ENCODE assay signal across 1 cellular context in genomic region chr17:65783845-65784334, GRCh38.
TF ChIP-seq lines count a peak whose summit lies in the region.

No MANE protein-coding gene starts in this region.

TF ChIP-seq in HepG2, 621 proteins besides CTCF, POLR2A, EP300 and RAD21 (continued from another document and continues in another):
- no peak for TF ChIP-seq ZNF275 (CRISPR knock-in tag; IDR thresholded peaks at IDR 0.05; ENCODE audit: borderline replicate concordance)
- TF ChIP-seq NFE2L2 (IDR thresholded peaks at IDR 0.05; ENCODE audit: low read length) = peak; percentile 42; the same call in 1 of the 2 replicates
- no peak for TF ChIP-seq ZFP37 (CRISPR knock-in tag; IDR thresholded peaks at IDR 0.05; ENCODE audit: borderline replicate concordance)
- no peak for TF ChIP-seq MBD4 (IDR thresholded peaks at IDR 0.05; ENCODE audit: borderline replicate concordance, low read length)
- no peak for TF ChIP-seq ZNF274 (CRISPR knock-in tag; IDR thresholded peaks at IDR 0.05)
- TF ChIP-seq POLR2G (IDR thresholded peaks at IDR 0.05; ENCODE audit: low read depth, low read length) = no peak
- peak; percentile 18; the same call in 1 of the 2 replicates for TF ChIP-seq AHDC1 (CRISPR knock-in tag; IDR thresholded peaks at IDR 0.05; ENCODE audit: borderline replicate concordance)
- no peak for TF ChIP-seq ZNF276 (CRISPR knock-in tag; IDR thresholded peaks at IDR 0.05; ENCODE audit: low read depth)
- no peak for TF ChIP-seq ZNF607 (CRISPR knock-in tag; IDR thresholded peaks at IDR 0.05; ENCODE audit: borderline replicate concordance)
- no peak for TF ChIP-seq E2F1 (CRISPR knock-in tag; IDR thresholded peaks at IDR 0.05)
- no peak for TF ChIP-seq KDM2A (CRISPR knock-in tag; IDR thresholded peaks at IDR 0.05; ENCODE audit: borderline replicate concordance, low read depth)
- no peak for TF ChIP-seq ZFP62 (CRISPR knock-in tag; IDR thresholded peaks at IDR 0.05)
- TF ChIP-seq HNF4G (IDR thresholded peaks at IDR 0.05; ENCODE audit: borderline replicate concordance, low read depth, low read length) = no peak
- no peak for TF ChIP-seq HNF4G (CRISPR knock-in tag; IDR thresholded peaks at IDR 0.05; ENCODE audit: borderline replicate concordance, low read depth)
- TF ChIP-seq XRCC5 (optimal IDR thresholded peaks at IDR 0.05; ENCODE audit: low read length) = no peak
- TF ChIP-seq LBX2 (CRISPR knock-in tag; IDR thresholded peaks at IDR 0.05; ENCODE audit: borderline replicate concordance) = no peak
- no peak for TF ChIP-seq TIGD3 (CRISPR knock-in tag; IDR thresholded peaks at IDR 0.05; ENCODE audit: borderline replicate concordance)
- TF ChIP-seq ZNF138 (CRISPR knock-in tag; IDR thresholded peaks at IDR 0.05; ENCODE audit: low read depth) = no peak
- TF ChIP-seq ZNF260 (CRISPR knock-in tag; IDR thresholded peaks at IDR 0.05; ENCODE audit: borderline replicate concordance, low read depth) = no peak
- TF ChIP-seq ATAD3A (CRISPR knock-in tag; IDR thresholded peaks at IDR 0.05) = no peak
- TF ChIP-seq ZNF207 (IDR thresholded peaks at IDR 0.05; ENCODE audit: borderline replicate concordance) = no peak
- no peak for TF ChIP-seq ZNF407 (CRISPR knock-in tag; IDR thresholded peaks at IDR 0.05; ENCODE audit: not compliant biosample characterization)
- no peak for TF ChIP-seq MYC (CRISPR knock-in tag; IDR thresholded peaks at IDR 0.05; ENCODE audit: borderline replicate concordance)
- no peak for TF ChIP-seq MZF1 (CRISPR knock-in tag; IDR thresholded peaks at IDR 0.05; ENCODE audit: borderline replicate concordance)
- TF ChIP-seq HOXA9 (CRISPR knock-in tag; IDR thresholded peaks at IDR 0.05; ENCODE audit: borderline replicate concordance) = no peak
- no peak for TF ChIP-seq TRIM24 (CRISPR knock-in tag; IDR thresholded peaks at IDR 0.05)
- no peak for TF ChIP-seq FUBP1 (CRISPR knock-in tag; IDR thresholded peaks at IDR 0.05; ENCODE audit: borderline replicate concordance)
- no peak for TF ChIP-seq HDAC2 (CRISPR knock-in tag; IDR thresholded peaks at IDR 0.05)
- no peak for TF ChIP-seq ZNF780A (CRISPR knock-in tag; IDR thresholded peaks at IDR 0.05)
- TF ChIP-seq NCOA5 (CRISPR knock-in tag; IDR thresholded peaks at IDR 0.05) = no peak
- TF ChIP-seq ZXDC (CRISPR knock-in tag; IDR thresholded peaks at IDR 0.05) = no peak
